In genomic region chr3:132284756-132285619, GRCh38 we compare ENCODE assay signal across 1 cellular context.
TF ChIP-seq lines count a peak whose summit lies in the region.

No MANE protein-coding gene starts in this region.

TF ChIP-seq in HCT116, 20 proteins besides CTCF, POLR2A, EP300 and RAD21 (continued from another document):
- no peak for TF ChIP-seq EZH2 (IDR thresholded peaks at IDR 0.05)
